In genomic region chr19:41427647-41428480, GRCh38 we compare ENCODE assay signal across 1 cellular context.
A peak's percentile ranks its signal among the peaks of the same experiment; 100 is the strongest.
TF ChIP-seq lines count a peak whose summit lies in the region.

No MANE protein-coding gene starts in this region.

TF ChIP-seq in K562, 482 proteins besides CTCF, POLR2A, EP300 and RAD21 (continues in another document):
- TF ChIP-seq NR0B1 (IDR thresholded peaks at IDR 0.05; ENCODE audit: partially characterized antibody) (no peak), ADNP (tag; IDR thresholded peaks at IDR 0.05) (no peak), ZNF436 (CRISPR knock-in tag; IDR thresholded peaks at IDR 0.05) (no peak), GATA2 (CRISPR knock-in tag; IDR thresholded peaks at IDR 0.05) (peak; percentile 73), TFE3 (CRISPR knock-in tag; IDR thresholded peaks at IDR 0.05) (no peak), IFI16 (CRISPR knock-in tag; IDR thresholded peaks at IDR 0.05) (no peak), CHCHD3 (CRISPR knock-in tag; IDR thresholded peaks at IDR 0.05) (no peak), RREB1 (CRISPR knock-in tag; IDR thresholded peaks at IDR 0.05) (no peak), ZNF316 (IDR thresholded peaks at IDR 0.05) (peak; percentile 59; the same call in 1 of the 2 replicates), ZNF431 (CRISPR knock-in tag; IDR thresholded peaks at IDR 0.05) (no peak), SRSF3 (IDR thresholded peaks at IDR 0.05; ENCODE audit: insufficient read depth, low read length) (no peak), ZBTB1 (CRISPR knock-in tag; IDR thresholded peaks at IDR 0.05; ENCODE audit: borderline replicate concordance, low read depth) (no peak), CXXC5 (CRISPR knock-in tag; IDR thresholded peaks at IDR 0.05) (peak; percentile 58; the same call in 1 of the 2 replicates), ETS1 (conservative IDR thresholded peaks at IDR 0.05; ENCODE audit: control insufficient read depth, low read depth, low read length) (no peak), TCF7 (IDR thresholded peaks at IDR 0.05; ENCODE audit: borderline replicate concordance) (no peak), CREM (IDR thresholded peaks at IDR 0.05; ENCODE audit: low read depth) (no peak), ZBTB5 (IDR thresholded peaks at IDR 0.05) (peak; percentile 45; the same call in 1 of the 2 replicates), PRDM10 (IDR thresholded peaks at IDR 0.05; ENCODE audit: partially characterized antibody) (peak; percentile 23), HDGF (IDR thresholded peaks at IDR 0.05) (peak; percentile 97), SFPQ (IDR thresholded peaks at IDR 0.05; ENCODE audit: low read depth, low read length) (no peak), ZNF830 (CRISPR knock-in tag; IDR thresholded peaks at IDR 0.05) (0 out of 2 replicates have a peak, but pooled peaks have one; percentile 1), ZNF282 (CRISPR knock-in tag; IDR thresholded peaks at IDR 0.05) (no peak), JUND (IDR thresholded peaks at IDR 0.05; ENCODE audit: borderline replicate concordance, low read depth, low read length) (no peak), JUND (tag; IDR thresholded peaks at IDR 0.05; ENCODE audit: borderline replicate concordance, low read depth, low read length) (no peak), MXI1 (IDR thresholded peaks at IDR 0.05; ENCODE audit: low read depth, low read length) (no peak), ID3 (CRISPR knock-in tag; IDR thresholded peaks at IDR 0.05) (no peak), ID3 (tag; IDR thresholded peaks at IDR 0.05) (no peak), SMAD3 (CRISPR knock-in tag; conservative IDR thresholded peaks at IDR 0.05) (no peak), POLR3A (IDR thresholded peaks at IDR 0.05; ENCODE audit: borderline replicate concordance, extremely low read depth, insufficient read depth, insufficient read length) (no peak), BMI1 (IDR thresholded peaks at IDR 0.05; ENCODE audit: low read length) (no peak), ZHX1 (conservative IDR thresholded peaks at IDR 0.05; ENCODE audit: low read length) (no peak), ATF7 (IDR thresholded peaks at IDR 0.05) (0 out of 2 replicates have a peak, but pooled peaks have one; percentile 11), HINFP (tag; conservative IDR thresholded peaks at IDR 0.05; ENCODE audit: low read depth) (no peak), SMARCB1 (IDR thresholded peaks at IDR 0.05; ENCODE audit: insufficient read length, low read depth) (no peak), FOXK2 (conservative IDR thresholded peaks at IDR 0.05 in 1 of 2, IDR thresholded peaks at IDR 0.05 in 1 of 2; ENCODE audit: low read depth in 2 of 2) (no peak)
